ENCODE assay signal across 31 cellular contexts in the genomic region with DNA sequence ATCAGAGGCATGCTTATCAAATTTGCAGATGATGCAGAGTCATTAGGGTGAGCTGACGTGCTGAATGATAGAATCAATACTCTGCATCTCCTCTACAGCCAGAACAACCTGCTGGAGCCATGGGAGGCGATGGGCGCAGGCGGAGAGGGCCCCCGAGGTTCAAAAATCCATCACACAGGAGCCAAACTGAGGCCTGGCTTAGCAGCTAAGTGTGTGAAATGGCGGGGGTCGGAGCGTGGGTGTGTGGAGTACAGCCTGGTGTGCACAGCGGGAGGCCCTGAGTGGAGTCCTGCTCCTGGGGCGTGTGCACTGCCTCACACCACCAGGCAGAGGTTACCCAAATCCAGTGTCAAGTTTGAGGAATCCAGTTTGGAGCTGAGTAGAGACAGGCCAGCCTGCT.
"Had no signal": no experiment of that assay in that cellular context is flagged by ENCODE, and none has a peak within 500 bp of the region (broad histone marks: within the 10 kb centered on the region; RNA-seq: fewer than 3 reads in every experiment).

No MANE protein-coding gene starts in this region.

- H3K9me3 Mint-ChIP-seq: activated CD4-positive, alpha-beta memory T cell treated with anti-CD3 and anti-CD28 coated beads, Interleukin-2, amount 10 ng/mL, durations not matched to agents 7 days and 5 days; activated CD4-positive, alpha-beta T cell treated with anti-CD3 and anti-CD28 coated beads, Interleukin-2, amount 10 ng/mL, durations not matched to agents 24 days and 14 days; activated naive CD4-positive, alpha-beta T cell treated with anti-CD3 and anti-CD28 coated beads, Interleukin-2, amount 50 U/mL, for 72 hours; activated T-helper 2 cell treated with anti-CD3 and anti-CD28 coated beads, Interferon-gamma antibody, Interleukin-2, Interleukin-4, amounts not matched to agents 10 μg/mL and 5 μg/mL and 100 μg/mL, durations not matched to agents 14 hours and 24 hours and 36 hours; brain; dendritic cell treated with granulocyte-macrophage colony-stimulating factor and Interleukin-4, amounts not matched to agents 40 ng/mL and 50 ng/mL, for 4 days; natural killer cell treated with Interleukin-12 subunit alpha and Interleukin-12 subunit beta and Interleukin-15 and Interleukin-18, amount 100 ng/mL, for 72 hours; stimulated activated memory B cell treated with anti-CD40 and anti-IgM and Interleukin-4, amounts not matched to agents 10 μg/mL and 1 μg/mL and 100 μg/mL, for 72 hours had no signal

- H3K4me3 Mint-ChIP-seq: activated CD4-positive, alpha-beta memory T cell treated with anti-CD3 and anti-CD28 coated beads, Interleukin-2, amount 10 ng/mL, durations not matched to agents 7 days and 5 days; activated CD4-positive, alpha-beta T cell treated with anti-CD3 and anti-CD28 coated beads, Interleukin-2, amount 10 ng/mL, durations not matched to agents 24 days and 14 days; activated CD8-positive, alpha-beta memory T cell treated with anti-CD3 and anti-CD28 coated beads, Interleukin-2, amount 10 ng/mL, durations not matched to agents 7 days and 5 days; brain; dendritic cell treated with granulocyte-macrophage colony-stimulating factor and Interleukin-4, amounts not matched to agents 40 ng/mL and 50 ng/mL, for 4 days; natural killer cell treated with Interleukin-12 subunit alpha and Interleukin-12 subunit beta and Interleukin-15 and Interleukin-18, amount 100 ng/mL, for 72 hours; stimulated activated memory B cell treated with anti-CD40 and anti-IgM and Interleukin-4, amounts not matched to agents 10 μg/mL and 1 μg/mL and 100 μg/mL, for 72 hours had no signal

- H3K27ac ChIP-seq: adrenal gland, ascending aorta, epithelial cell of prostate, esophagus squamous epithelium, pancreas, right atrium auricular region, testis, transverse colon, uterus had no signal

- H3K27me3 ChIP-seq: adrenal gland, ascending aorta, esophagus squamous epithelium, pancreas, right atrium auricular region, testis, transverse colon, uterus had no signal

- H3K4me2 ChIP-seq: SK-N-SH, smooth muscle cell had no signal

- H3K9me3 ChIP-seq: adrenal gland, ascending aorta, esophagus squamous epithelium, left ventricle myocardium inferior, mucosa of descending colon, pancreas, right atrium auricular region, SK-N-SH, testis, transverse colon, uterus had no signal

- H3K27me3 Mint-ChIP-seq: activated CD8-positive, alpha-beta memory T cell treated with anti-CD3 and anti-CD28 coated beads, Interleukin-2, amount 10 ng/mL, durations not matched to agents 7 days and 5 days; dendritic cell treated with granulocyte-macrophage colony-stimulating factor and Interleukin-4, amounts not matched to agents 40 ng/mL and 50 ng/mL, for 4 days had no signal

- H3K36me3 ChIP-seq: pancreas, right atrium auricular region, transverse colon, uterus had no signal

- H3K4me3 ChIP-seq: adrenal gland, ascending aorta, esophagus squamous epithelium, left ventricle myocardium inferior, lung, mucosa of descending colon, pancreas, right atrium auricular region, smooth muscle cell, testis, transverse colon, uterus had no signal

- DNase-seq: activated CD4-positive, alpha-beta memory T cell treated with anti-CD3 and anti-CD28 coated beads, Interleukin-2, amount 10 ng/mL, durations not matched to agents 7 days and 5 days; activated CD4-positive, alpha-beta T cell treated with anti-CD3 and anti-CD28 coated beads, Interleukin-2, amount 10 ng/mL, durations not matched to agents 24 days and 14 days; activated CD4-positive, CD25-positive, alpha-beta regulatory T cell treated with anti-CD3 and anti-CD28 coated beads, Interleukin-2, amount 50 U/mL, for 72 hours; activated CD8-positive, alpha-beta memory T cell treated with anti-CD3 and anti-CD28 coated beads, Interleukin-2, amount 10 ng/mL, durations not matched to agents 7 days and 5 days; activated T-cell treated with anti-CD3 and anti-CD28 coated beads, Interleukin-2, amount 50 U/mL, for 48 hours; effector CD4-positive, alpha-beta T cell; esophagus squamous epithelium; foreskin melanocyte; left ventricle myocardium inferior; mucosa of descending colon; pancreas; SK-N-SH; stimulated activated CD4-positive, alpha-beta T cell treated with anti-CD3 and anti-CD28 coated beads, Interleukin-1b, Interleukin-23, amount 100 ng/mL, for 48 hours; stimulated activated CD4-positive, alpha-beta T cell treated with anti-CD3 and anti-CD28 coated beads, Interleukin-4, amount 100 ng/mL, for 4 hours; stimulated activated CD8-positive, alpha-beta memory T cell treated with anti-CD3 and anti-CD28 coated beads, Interleukin-4, amount 100 ng/mL, for 48 hours; T-helper 2 cell; testis; transverse colon; uterus had no signal

- H3K27ac Mint-ChIP-seq: activated CD4-positive, alpha-beta memory T cell treated with anti-CD3 and anti-CD28 coated beads, Interleukin-2, amount 10 ng/mL, durations not matched to agents 7 days and 5 days; activated CD4-positive, alpha-beta T cell treated with anti-CD3 and anti-CD28 coated beads, Interleukin-2, amount 10 ng/mL, durations not matched to agents 24 days and 14 days; activated naive CD4-positive, alpha-beta T cell treated with anti-CD3 and anti-CD28 coated beads, Interleukin-2, amount 50 U/mL, for 72 hours; activated T-helper 2 cell treated with anti-CD3 and anti-CD28 coated beads, Interferon-gamma antibody, Interleukin-2, Interleukin-4, amounts not matched to agents 10 μg/mL and 5 μg/mL and 100 μg/mL, durations not matched to agents 14 hours and 24 hours and 36 hours; dendritic cell treated with granulocyte-macrophage colony-stimulating factor and Interleukin-4, amounts not matched to agents 40 ng/mL and 50 ng/mL, for 4 days; natural killer cell treated with Interleukin-12 subunit alpha and Interleukin-12 subunit beta and Interleukin-15 and Interleukin-18, amount 100 ng/mL, for 72 hours; stimulated activated memory B cell treated with anti-CD40 and anti-IgM and Interleukin-4, amounts not matched to agents 10 μg/mL and 1 μg/mL and 100 μg/mL, for 72 hours had no signal

- ATAC-seq: activated CD8-positive, alpha-beta memory T cell treated with anti-CD3 and anti-CD28 coated beads, Interleukin-2, amount 10 ng/mL, durations not matched to agents 7 days and 5 days; activated naive CD4-positive, alpha-beta T cell treated with anti-CD3 and anti-CD28 coated beads, Interleukin-2, amount 50 U/mL, for 72 hours; mucosa of descending colon; natural killer cell treated with Interleukin-12 subunit alpha and Interleukin-12 subunit beta and Interleukin-15 and Interleukin-18, amount 100 ng/mL, for 72 hours; pancreas; stimulated activated memory B cell treated with anti-CD40 and anti-IgM and Interleukin-4, amounts not matched to agents 10 μg/mL and 1 μg/mL and 100 μg/mL, for 72 hours had no signal

- H3K9ac ChIP-seq: SK-N-SH had no signal

- H3K4me1 ChIP-seq: ascending aorta, pancreas, testis, uterus had no signal

- H3K36me3 Mint-ChIP-seq: activated naive CD4-positive, alpha-beta T cell treated with anti-CD3 and anti-CD28 coated beads, Interleukin-2, amount 50 U/mL, for 72 hours; natural killer cell treated with Interleukin-12 subunit alpha and Interleukin-12 subunit beta and Interleukin-15 and Interleukin-18, amount 100 ng/mL, for 72 hours; stimulated activated memory B cell treated with anti-CD40 and anti-IgM and Interleukin-4, amounts not matched to agents 10 μg/mL and 1 μg/mL and 100 μg/mL, for 72 hours had no signal
